16 cellular contexts compared by ENCODE assay signal in the genomic region with DNA sequence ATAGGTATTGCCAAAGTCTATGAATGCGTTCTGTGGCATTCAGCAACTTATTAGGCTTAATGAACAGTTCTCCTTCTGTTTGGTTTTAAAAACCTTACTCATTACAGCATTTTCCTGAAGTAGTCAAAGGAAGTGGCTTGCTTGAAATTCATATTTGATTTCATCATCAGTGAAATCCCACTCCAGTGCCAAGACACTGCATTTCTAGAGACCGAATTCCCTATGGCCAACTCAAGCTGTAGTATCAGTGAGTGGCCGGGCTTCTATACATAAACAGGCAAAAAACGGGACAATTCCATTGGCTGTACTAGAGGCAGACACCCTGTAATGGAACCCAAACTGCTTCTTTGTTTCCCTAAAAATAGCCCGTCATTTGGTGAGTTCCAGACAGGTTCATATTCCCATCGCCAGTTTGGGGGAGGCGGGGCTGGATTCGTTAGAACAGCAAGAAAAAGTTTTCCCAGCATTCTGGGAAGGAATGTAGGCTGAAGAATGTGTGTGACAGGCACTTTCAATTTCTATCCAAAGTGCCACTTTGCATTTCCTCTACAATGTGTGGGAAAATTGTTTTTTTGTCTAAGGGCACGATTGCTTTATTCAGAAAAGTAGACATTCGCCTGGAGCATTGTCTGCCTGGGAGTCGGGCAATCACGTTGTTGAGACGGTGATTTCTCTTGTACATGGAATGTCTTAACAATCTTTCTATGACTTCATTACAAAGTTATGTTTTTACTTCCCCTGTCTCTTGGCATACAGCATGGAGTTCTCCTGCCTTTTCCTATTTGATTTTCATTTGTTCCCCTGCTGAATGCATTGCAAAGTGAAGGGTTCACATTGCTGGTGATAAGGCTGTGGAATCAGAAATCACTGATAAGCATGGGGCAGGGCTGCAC.
DNase-seq lines count a peak whose midpoint lies in the region; ATAC-seq, FAIRE-seq and TF ChIP-seq lines count a peak whose summit lies in the region.
"Had no signal": no experiment of that assay in that cellular context is flagged by ENCODE, and none has a peak within 500 bp of the region (broad histone marks: within the 10 kb centered on the region; RNA-seq: fewer than 3 reads in every experiment).

No MANE protein-coding gene starts in this region.

- FAIRE-seq in pancreas (lab: Jason Lieb, UNC), result no peak
- FAIRE-seq: GM12878 had no signal

- no peak overlapping the region for H3K4me2 ChIP-seq in OCI-LY7 (ENCODE audit: low read length)

- 55 to 63% methylated on average over 13 of the region's 13 CpGs for WGBS in pancreas, 2 donors
- WGBS in esophagus squamous epithelium, 2 donors, result 55 to 59% methylated on average over 13 of the region's 13 CpGs

- intact Hi-C loops in pancreas (cut with DNase I), result no loop called here
- intact Hi-C loops in esophagus squamous epithelium (cut with DNase I), result no loop called here
- intact Hi-C loops in OCI-LY7 (cut with micrococcal nuclease; ENCODE audit: unreplicated experiment), result no loop called here

- no peak overlapping the region for H3K9ac ChIP-seq in SK-N-MC (ENCODE audit: insufficient read length)
- H3K9ac ChIP-seq: BLaER1 treated with 17β-estradiol and CSF1 and Interleukin-3, amounts not matched to agents 10 nM and 100 nM had no signal

- H3K4me1 ChIP-seq in pancreas (no peaks in the 10 kb centered on the region), esophagus squamous epithelium (no peaks in the 10 kb centered on the region), OCI-LY7 (ENCODE audit: insufficient read depth, low read length, poor library complexity, severe bottlenecking) (no peaks in the 10 kb centered on the region)

- TF ChIP-seq CTCF in fibroblast of mammary gland (conservative IDR thresholded peaks at IDR 0.05; ENCODE audit: control insufficient read depth, insufficient read depth, low read depth, low read length) (no peak), pancreas (IDR thresholded peaks at IDR 0.05) (no peak), esophagus squamous epithelium (IDR thresholded peaks at IDR 0.05) (no peak), OCI-LY7 (conservative IDR thresholded peaks at IDR 0.05; ENCODE audit: low read length) (no peak)

- peak; percentile 27 to 89 (median 70) for ATAC-seq in pancreas
- ATAC-seq: activated CD8-positive, alpha-beta memory T cell treated with anti-CD3 and anti-CD28 coated beads, Interleukin-2, amount 10 ng/mL, durations not matched to agents 7 days and 5 days; GM12878 had no signal

- no peak for TF ChIP-seq POLR2A in esophagus squamous epithelium (IDR thresholded peaks at IDR 0.05)

- H3K27ac ChIP-seq in SK-N-MC (peak overlapping the region; percentile 66), pancreas (peak overlapping the region in 3 of 4 donors; percentile 47 to 59 (median 48)), esophagus squamous epithelium (no peak overlapping the region), OCI-LY7 (ENCODE audit: low read depth, low read length, poor library complexity, severe bottlenecking) (no peak overlapping the region)
- H3K27ac ChIP-seq: epithelial cell of prostate had no signal

- POLR2A ChIA-PET in OCI-LY7 (lab: Charles Lee), result no interaction called here

- no peaks in the 10 kb centered on the region for H3K27me3 ChIP-seq in pancreas
- no peaks in the 10 kb centered on the region for H3K27me3 ChIP-seq in esophagus squamous epithelium
- H3K27me3 ChIP-seq: BLaER1 treated with 17β-estradiol and CSF1 and Interleukin-3, amounts not matched to agents 10 nM and 100 nM had no signal

- no peaks in the 10 kb centered on the region for H3K79me2 ChIP-seq in OCI-LY7 (ENCODE audit: insufficient read depth, low read depth, low read length)

- CTCF ChIA-PET in OCI-LY7 (lab: Charles Lee; ENCODE audit: unreplicated experiment), result no interaction called here

- BruUV-seq in OCI-LY7 (replicated peaks; lab: Mats Ljungman, UMichigan), result no TSS peak

- H3K36me3 ChIP-seq in SK-N-MC (ENCODE audit: insufficient read depth, low read length) (no peaks in the 10 kb centered on the region), pancreas (no peaks in the 10 kb centered on the region), esophagus squamous epithelium (no peaks in the 10 kb centered on the region), OCI-LY7 (ENCODE audit: insufficient read depth, low read length) (no peaks in the 10 kb centered on the region)
- H3K36me3 ChIP-seq: BLaER1 treated with 17β-estradiol and CSF1 and Interleukin-3, amounts not matched to agents 10 nM and 100 nM had no signal

- no peaks in the 10 kb centered on the region for H4K20me1 ChIP-seq in OCI-LY7 (ENCODE audit: insufficient read depth, low read length)
- H4K20me1 ChIP-seq: BLaER1 treated with 17β-estradiol and CSF1 and Interleukin-3, amounts not matched to agents 10 nM and 100 nM had no signal

- peak overlapping the region; percentile 29 for H3K4me3 ChIP-seq in SK-N-MC
- H3K4me3 ChIP-seq in fibroblast of mammary gland (ENCODE audit: control insufficient read depth, low read depth, low read length), result no peak overlapping the region
- H3K4me3 ChIP-seq in pancreas, result no peak overlapping the region
- H3K4me3 ChIP-seq in esophagus squamous epithelium, result no peak overlapping the region
- H3K4me3 ChIP-seq in OCI-LY7 (ENCODE audit: low read depth, low read length, poor library complexity, severe bottlenecking), result no peak overlapping the region
- H3K4me3 ChIP-seq: BLaER1 treated with 17β-estradiol and CSF1 and Interleukin-3, amounts not matched to agents 10 nM and 100 nM; GM12878 had no signal

- DNase-seq in EL (peak; percentile 61), SK-N-MC (ENCODE audit: low read depth, low spot score) (no peak), fibroblast of mammary gland (ENCODE audit: low read depth) (peak; percentile 4), pancreas (peak in 1 of 6 donors; percentile 24), NAMALWA (ENCODE audit: low spot score) (no peak), esophagus squamous epithelium (lab: John Stamatoyannopoulos, UW) (no peak), OCI-LY7 (ENCODE audit: low spot score) (no peak), D341Med (ENCODE audit: low spot score) (no peak)
- DNase-seq: activated CD4-positive, CD25-positive, alpha-beta regulatory T cell; activated CD8-positive, alpha-beta memory T cell treated with anti-CD3 and anti-CD28 coated beads, Interleukin-2, amount 10 ng/mL, durations not matched to agents 7 days and 5 days; activated naive CD4-positive, alpha-beta T cell treated with Interleukin-2 at 50 U/mL for 16 hours; NCI-H1694 treated with DMSO at 0.1 percent for 48 hours; NCI-H510A had no signal

- H3K9me3 ChIP-seq in SK-N-MC (ENCODE audit: low read depth, low read length) (no peaks in the 10 kb centered on the region), pancreas (no peaks in the 10 kb centered on the region), esophagus squamous epithelium (peaks cover 0 to 4% (median 0%) of the 10 kb centered on the region in 3 donors), OCI-LY7 (ENCODE audit: low read length) (no peaks in the 10 kb centered on the region)

- H2AFZ ChIP-seq in OCI-LY7 (ENCODE audit: low read length), result no peak overlapping the region

- no peaks in the 10 kb centered on the region for H3K9me2 ChIP-seq in OCI-LY7 (ENCODE audit: insufficient read depth, low read length)

Comparison
In these comparisons a context has a peak if more than half of its experiments do, and no peak if none do; other contexts are left out.
1. DNase-seq: peak in EL (single experiment) and fibroblast of mammary gland (single experiment); none in SK-N-MC (single experiment), NAMALWA (single experiment), esophagus squamous epithelium (single experiment), OCI-LY7 (single experiment) and D341Med (single experiment).
2. H3K27ac ChIP-seq: peak in SK-N-MC (single experiment) and pancreas (3 of 4); none in esophagus squamous epithelium (0 of 4) and OCI-LY7 (single experiment).